Comparison of ENCODE assay signal across 8 cellular contexts in genomic region chr14:70332015-70332414, GRCh38.
"Had no signal": no experiment of that assay in that cellular context is flagged by ENCODE, and none has a peak within 500 bp of the region (broad histone marks: within the 10 kb centered on the region; RNA-seq: fewer than 3 reads in every experiment).

No MANE protein-coding gene starts in this region.

- H3K27ac ChIP-seq: GM23248, HL-60 had no signal

- H3K9ac ChIP-seq: GM23248 had no signal

- DNase-seq: GM23248, GOT3, H7, HFFc6, KBM-7 had no signal

- H2AFZ ChIP-seq: GM23248 had no signal

- ATAC-seq: HCT116 had no signal

- H3K4me1 ChIP-seq: HAP-1 had no signal

- H3K4me3 ChIP-seq: GM23248, HAP-1 had no signal

- H3K9me3 ChIP-seq: HAP-1 had no signal
